Comparison of ENCODE assay signal across 9 cellular contexts in genomic region chr9:70340572-70340971, GRCh38.
DNase-seq lines count a peak whose midpoint lies in the region; ATAC-seq, FAIRE-seq and TF ChIP-seq lines count a peak whose summit lies in the region.
"Had no signal": no experiment of that assay in that cellular context is flagged by ENCODE, and none has a peak within 500 bp of the region (broad histone marks: within the 10 kb centered on the region; RNA-seq: fewer than 3 reads in every experiment).

No MANE protein-coding gene starts in this region.

- peak in 5 of 6 experiments; percentile 48 to 80 (median 54) for TF ChIP-seq CTCF in thyroid gland (IDR thresholded peaks at IDR 0.05)

- WGBS in thyroid gland, 2 donors, result 4 to 7% methylated on average over 1 of the region's 1 CpG

- intact Hi-C loops in thyroid gland (cut with DNase I), result no loop called here

- no peak overlapping the region for H3K27ac ChIP-seq in thyroid gland
- H3K27ac ChIP-seq: skin epidermis had no signal

- DNase-seq in NCI-H82 (lab: John Stamatoyannopoulos, UW) (peak; percentile 17), NCI-H82 treated with DMSO at 0.1 percent for 48 hours (lab: John Stamatoyannopoulos, UW; ENCODE audit: unreplicated experiment) (no peak), RCC 7860 (ENCODE audit: low spot score) (peak; percentile 15), frontal cortex (ENCODE audit: low spot score in 2 of 2) (peak in 1 of 2 donors; percentile 20), thyroid gland (no peak), Ammon's horn (ENCODE audit: low spot score) (no peak)
- no peak for DNase-seq in NK-92 treated with Interleukin-12 subunit alpha and Interleukin-12 subunit beta, amount 100 ng/mL, for 24 hours (lab: John Stamatoyannopoulos, UW)

- no peaks in the 10 kb centered on the region for H3K36me3 ChIP-seq in thyroid gland

- FAIRE-seq in RCC 7860 (lab: Jason Lieb, UNC), result peak; percentile 93
- peak; percentile 99 for FAIRE-seq in frontal cortex (lab: Jason Lieb, UNC)

- H3K4me3 ChIP-seq in thyroid gland (replicated peaks in 1 of 3), result no peak overlapping the region
- H3K4me3 ChIP-seq: skin epidermis had no signal

- no peak for ATAC-seq in HG02885 (IDR thresholded peaks at IDR 0.05; ENCODE audit: poor library complexity, unreplicated experiment)

- no peak for TF ChIP-seq POLR2A in thyroid gland (IDR thresholded peaks at IDR 0.05)

- no peaks in the 10 kb centered on the region for H3K27me3 ChIP-seq in thyroid gland

- no peaks in the 10 kb centered on the region for H3K4me1 ChIP-seq in thyroid gland

- no peaks in the 10 kb centered on the region for H3K9me3 ChIP-seq in thyroid gland

Comparison
In these comparisons a context has a peak if more than half of its experiments do, and no peak if none do; other contexts are left out.
1. DNase-seq: peak in NCI-H82 (single experiment) and RCC 7860 (single experiment); none in NCI-H82 treated with DMSO at 0.1 percent for 48 hours (single experiment), thyroid gland (0 of 2), Ammon's horn (single experiment) and NK-92 treated with Interleukin-12 subunit alpha and Interleukin-12 subunit beta, amount 100 ng/mL, for 24 hours (single experiment).